In genomic region chr1:20786310-20787099, GRCh38 we compare ENCODE assay signal across 1 cellular context.
TF ChIP-seq lines count a peak whose summit lies in the region.

No MANE protein-coding gene starts in this region.

TF ChIP-seq in HepG2, 621 proteins besides CTCF, POLR2A, EP300 and RAD21 (continued from another document and continues in another):
- TF ChIP-seq, protein P1, sequence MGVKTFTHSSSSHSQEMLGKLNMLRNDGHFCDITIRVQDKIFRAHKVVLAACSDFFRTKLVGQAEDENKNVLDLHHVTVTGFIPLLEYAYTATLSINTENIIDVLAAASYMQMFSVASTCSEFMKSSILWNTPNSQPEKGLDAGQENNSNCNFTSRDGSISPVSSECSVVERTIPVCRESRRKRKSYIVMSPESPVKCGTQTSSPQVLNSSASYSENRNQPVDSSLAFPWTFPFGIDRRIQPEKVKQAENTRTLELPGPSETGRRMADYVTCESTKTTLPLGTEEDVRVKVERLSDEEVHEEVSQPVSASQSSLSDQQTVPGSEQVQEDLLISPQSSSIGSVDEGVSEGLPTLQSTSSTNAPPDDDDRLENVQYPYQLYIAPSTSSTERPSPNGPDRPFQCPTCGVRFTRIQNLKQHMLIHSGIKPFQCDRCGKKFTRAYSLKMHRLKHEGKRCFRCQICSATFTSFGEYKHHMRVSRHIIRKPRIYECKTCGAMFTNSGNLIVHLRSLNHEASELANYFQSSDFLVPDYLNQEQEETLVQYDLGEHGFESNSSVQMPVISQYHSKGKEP (CRISPR knock-in tag; IDR thresholded peaks at IDR 0.05) = no peak
- TF ChIP-seq REPIN1 (CRISPR knock-in tag; IDR thresholded peaks at IDR 0.05; ENCODE audit: borderline replicate concordance, low read depth) (peak; percentile 53; the same call in 1 of the 2 replicates), GATA4 (IDR thresholded peaks at IDR 0.05; ENCODE audit: borderline replicate concordance, low read depth) (no peak), ZNF75D (CRISPR knock-in tag; IDR thresholded peaks at IDR 0.05; ENCODE audit: borderline replicate concordance) (no peak), ZNF704 (CRISPR knock-in tag; IDR thresholded peaks at IDR 0.05; ENCODE audit: borderline replicate concordance) (peak; percentile 34; the same call in 1 of the 2 replicates), MIER2 (CRISPR knock-in tag; IDR thresholded peaks at IDR 0.05) (no peak), FOSL2 (CRISPR knock-in tag; IDR thresholded peaks at IDR 0.05) (0 out of 2 replicates have a peak, but pooled peaks have one; percentile 4), MED8 (CRISPR knock-in tag; IDR thresholded peaks at IDR 0.05; ENCODE audit: insufficient replicate concordance) (peak; percentile 62), ZBTB21 (CRISPR knock-in tag; IDR thresholded peaks at IDR 0.05) (no peak), FOXO4 (CRISPR knock-in tag; conservative IDR thresholded peaks at IDR 0.05) (no peak), HIVEP1 (CRISPR knock-in tag; IDR thresholded peaks at IDR 0.05) (peak; percentile 37; the same call in 1 of the 2 replicates), TFE3 (CRISPR knock-in tag; IDR thresholded peaks at IDR 0.05) (no peak), ZNF503 (CRISPR knock-in tag; IDR thresholded peaks at IDR 0.05) (peak; percentile 51), CCAR2 (optimal IDR thresholded peaks at IDR 0.05; ENCODE audit: low read depth, low read length) (no peak), MEIS1 (CRISPR knock-in tag; IDR thresholded peaks at IDR 0.05; ENCODE audit: borderline replicate concordance) (no peak), SAFB2 (CRISPR knock-in tag; IDR thresholded peaks at IDR 0.05; ENCODE audit: borderline replicate concordance, low read depth) (no peak), NCOR1 (IDR thresholded peaks at IDR 0.05; ENCODE audit: borderline replicate concordance, low read length) (no peak), NONO (IDR thresholded peaks at IDR 0.05) (no peak), NONO (CRISPR knock-in tag; conservative IDR thresholded peaks at IDR 0.05) (peak; percentile 55; the same call in 1 of the 2 replicates), XRCC5 (optimal IDR thresholded peaks at IDR 0.05; ENCODE audit: low read length) (peak; percentile 39), ZNF691 (CRISPR knock-in tag; IDR thresholded peaks at IDR 0.05; ENCODE audit: borderline replicate concordance, low read depth) (peak; percentile 43; the same call in 1 of the 2 replicates), CCDC6 (CRISPR knock-in tag; IDR thresholded peaks at IDR 0.05) (peak; percentile 79; the same call in 1 of the 2 replicates), KIAA2018 (CRISPR knock-in tag; IDR thresholded peaks at IDR 0.05; ENCODE audit: borderline replicate concordance) (no peak), ZNF24 (IDR thresholded peaks at IDR 0.05) (no peak), ELF1 (CRISPR knock-in tag; IDR thresholded peaks at IDR 0.05) (peak; percentile 24; the same call in 1 of the 2 replicates), ZNF136 (CRISPR knock-in tag; IDR thresholded peaks at IDR 0.05; ENCODE audit: low read depth) (0 out of 2 replicates have a peak, but pooled peaks have one; percentile 18), CREB3 (CRISPR knock-in tag; IDR thresholded peaks at IDR 0.05) (0 out of 2 replicates have a peak, but pooled peaks have one; percentile 41), ZMYM4 (CRISPR knock-in tag; IDR thresholded peaks at IDR 0.05) (peak; percentile 71), NCOA5 (CRISPR knock-in tag; IDR thresholded peaks at IDR 0.05) (no peak), RORA (CRISPR knock-in tag; IDR thresholded peaks at IDR 0.05) (no peak), ESRRA (CRISPR knock-in tag; IDR thresholded peaks at IDR 0.05; ENCODE audit: low read depth) (no peak; the same call in 1 of the 2 replicates), REL (CRISPR knock-in tag; conservative IDR thresholded peaks at IDR 0.05) (no peak), ZNF841 (CRISPR knock-in tag; IDR thresholded peaks at IDR 0.05; ENCODE audit: borderline replicate concordance) (peak; percentile 69)
- TF ChIP-seq, protein P2, sequence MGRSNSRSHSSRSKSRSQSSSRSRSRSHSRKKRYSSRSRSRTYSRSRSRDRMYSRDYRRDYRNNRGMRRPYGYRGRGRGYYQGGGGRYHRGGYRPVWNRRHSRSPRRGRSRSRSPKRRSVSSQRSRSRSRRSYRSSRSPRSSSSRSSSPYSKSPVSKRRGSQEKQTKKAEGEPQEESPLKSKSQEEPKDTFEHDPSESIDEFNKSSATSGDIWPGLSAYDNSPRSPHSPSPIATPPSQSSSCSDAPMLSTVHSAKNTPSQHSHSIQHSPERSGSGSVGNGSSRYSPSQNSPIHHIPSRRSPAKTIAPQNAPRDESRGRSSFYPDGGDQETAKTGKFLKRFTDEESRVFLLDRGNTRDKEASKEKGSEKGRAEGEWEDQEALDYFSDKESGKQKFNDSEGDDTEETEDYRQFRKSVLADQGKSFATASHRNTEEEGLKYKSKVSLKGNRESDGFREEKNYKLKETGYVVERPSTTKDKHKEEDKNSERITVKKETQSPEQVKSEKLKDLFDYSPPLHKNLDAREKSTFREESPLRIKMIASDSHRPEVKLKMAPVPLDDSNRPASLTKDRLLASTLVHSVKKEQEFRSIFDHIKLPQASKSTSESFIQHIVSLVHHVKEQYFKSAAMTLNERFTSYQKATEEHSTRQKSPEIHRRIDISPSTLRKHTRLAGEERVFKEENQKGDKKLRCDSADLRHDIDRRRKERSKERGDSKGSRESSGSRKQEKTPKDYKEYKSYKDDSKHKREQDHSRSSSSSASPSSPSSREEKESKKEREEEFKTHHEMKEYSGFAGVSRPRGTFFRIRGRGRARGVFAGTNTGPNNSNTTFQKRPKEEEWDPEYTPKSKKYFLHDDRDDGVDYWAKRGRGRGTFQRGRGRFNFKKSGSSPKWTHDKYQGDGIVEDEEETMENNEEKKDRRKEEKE (IDR thresholded peaks at IDR 0.05) = no peak
- TF ChIP-seq, protein P3, sequence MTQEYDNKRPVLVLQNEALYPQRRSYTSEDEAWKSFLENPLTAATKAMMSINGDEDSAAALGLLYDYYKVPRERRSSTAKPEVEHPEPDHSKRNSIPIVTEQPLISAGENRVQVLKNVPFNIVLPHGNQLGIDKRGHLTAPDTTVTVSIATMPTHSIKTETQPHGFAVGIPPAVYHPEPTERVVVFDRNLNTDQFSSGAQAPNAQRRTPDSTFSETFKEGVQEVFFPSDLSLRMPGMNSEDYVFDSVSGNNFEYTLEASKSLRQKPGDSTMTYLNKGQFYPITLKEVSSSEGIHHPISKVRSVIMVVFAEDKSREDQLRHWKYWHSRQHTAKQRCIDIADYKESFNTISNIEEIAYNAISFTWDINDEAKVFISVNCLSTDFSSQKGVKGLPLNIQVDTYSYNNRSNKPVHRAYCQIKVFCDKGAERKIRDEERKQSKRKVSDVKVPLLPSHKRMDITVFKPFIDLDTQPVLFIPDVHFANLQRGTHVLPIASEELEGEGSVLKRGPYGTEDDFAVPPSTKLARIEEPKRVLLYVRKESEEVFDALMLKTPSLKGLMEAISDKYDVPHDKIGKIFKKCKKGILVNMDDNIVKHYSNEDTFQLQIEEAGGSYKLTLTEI (CRISPR knock-in tag; conservative IDR thresholded peaks at IDR 0.05) = no peak
